ENCODE assay signal across 7 cellular contexts in the genomic region with DNA sequence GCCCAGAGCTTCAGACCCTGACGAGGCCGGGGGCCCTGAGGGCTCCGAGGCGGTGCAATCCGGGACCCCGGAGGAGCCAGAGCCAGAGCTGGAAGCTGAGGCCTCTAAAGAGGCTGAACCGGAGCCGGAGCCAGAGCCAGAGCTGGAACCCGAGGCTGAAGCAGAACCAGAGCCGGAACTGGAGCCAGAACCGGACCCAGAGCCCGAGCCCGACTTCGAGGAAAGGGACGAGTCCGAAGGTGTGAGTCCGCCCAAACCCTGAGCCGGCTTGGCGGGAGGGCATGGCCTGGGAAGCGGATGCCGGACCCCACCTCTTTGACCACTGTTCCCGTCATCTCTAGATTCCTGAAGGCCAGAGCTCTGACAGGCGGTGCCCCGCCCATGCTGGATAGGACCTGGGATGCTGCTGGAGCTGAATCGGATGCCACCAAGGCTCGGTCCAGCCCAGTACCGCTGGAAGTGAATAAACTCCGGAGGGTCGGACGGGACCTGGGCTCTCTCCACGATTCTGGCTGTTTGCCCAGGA. TPM values are rescaled to one million over a fixed set of nuclear protein-coding genes. Genes with fewer than 3 reads are reported as not detected.
DNase-seq lines count a peak whose midpoint lies in the region; ATAC-seq and TF ChIP-seq lines count a peak whose summit lies in the region.
"Had no signal": no experiment of that assay in that cellular context is flagged by ENCODE, and none has a peak within 500 bp of the region (broad histone marks: within the 10 kb centered on the region; RNA-seq: fewer than 3 reads in every experiment).

No MANE protein-coding gene starts in this region.

- peak overlapping the region; percentile 88 for H3K4me2 ChIP-seq in GM23338

- TF ChIP-seq CTCF in GM23338 (conservative IDR thresholded peaks at IDR 0.05; ENCODE audit: low read depth in 2 of 2) (no peak), body of pancreas (IDR thresholded peaks at IDR 0.05) (no peak), neural crest cell (conservative IDR thresholded peaks at IDR 0.05) (no peak)

- peaks cover 78% of the 10 kb centered on the region for H3K27me3 ChIP-seq in GM23338 (ENCODE audit: insufficient read depth)
- no peaks in the 10 kb centered on the region for H3K27me3 ChIP-seq in body of pancreas

- H3K4me1 ChIP-seq in GM23338 (ENCODE audit: insufficient read depth) (peaks cover 33% of the 10 kb centered on the region), body of pancreas (peaks cover 53% of the 10 kb centered on the region)

- H3K79me2 ChIP-seq in GM23338 (replicated peaks; ENCODE audit: insufficient read depth): no peaks in the 10 kb centered on the region

- H3K27ac ChIP-seq in GM23338 (ENCODE audit: low read depth) (no peak overlapping the region), body of pancreas (peak overlapping the region; percentile 76 to 94 (median 87))

- ATAC-seq in GM23338 (no peak; the same call in 2 of the 3 replicates), body of pancreas (no peak), GM19463 (IDR thresholded peaks at IDR 0.05; ENCODE audit: unreplicated experiment) (no peak)

- intact Hi-C loops in body of pancreas (cut with DNase I): no loop called here

- H3K36me3 ChIP-seq in GM23338 (ENCODE audit: insufficient read depth) (no peaks in the 10 kb centered on the region), body of pancreas (replicated peaks in 1 of 2; ENCODE audit: insufficient read depth in 1 of 2, low read depth in 2 of 2) (no peaks in the 10 kb centered on the region)

- H3K27me3 Mint-ChIP-seq in GM23338 (ENCODE audit: insufficient read depth, low read depth, poor library complexity) (peaks cover 82% of the 10 kb centered on the region), neural crest cell (ENCODE audit: low read depth) (peaks cover 64% of the 10 kb centered on the region)

- H3K36me3 Mint-ChIP-seq in GM23338 (ENCODE audit: low read depth) (peaks cover 3% of the 10 kb centered on the region; the same call in 2 of the 3 replicates), neural crest cell (ENCODE audit: low read depth) (peaks cover 2% of the 10 kb centered on the region)
- H3K36me3 Mint-ChIP-seq: activated naive CD4-positive, alpha-beta T cell treated with anti-CD3 and anti-CD28 coated beads, Interleukin-2, amount 50 U/mL, for 24 hours had no signal

- H3K27ac Mint-ChIP-seq in GM23338 (no peak overlapping the region), neural crest cell (ENCODE audit: unreplicated experiment) (no peak overlapping the region)
- H3K27ac Mint-ChIP-seq: activated naive CD4-positive, alpha-beta T cell treated with anti-CD3 and anti-CD28 coated beads, Interleukin-2, amount 50 U/mL, for 24 hours had no signal

- H3K9me3 Mint-ChIP-seq in GM23338 (no peaks in the 10 kb centered on the region; the same call in 1 of the 3 replicates), neural crest cell (no peaks in the 10 kb centered on the region)
- H3K9me3 Mint-ChIP-seq: activated naive CD4-positive, alpha-beta T cell treated with anti-CD3 and anti-CD28 coated beads, Interleukin-2, amount 50 U/mL, for 24 hours had no signal

- H3K4me1 Mint-ChIP-seq in GM23338 (peaks cover 34% of the 10 kb centered on the region), neural crest cell (peaks cover 35% of the 10 kb centered on the region)

- H4K20me1 ChIP-seq in GM23338 (replicated peaks; ENCODE audit: insufficient read depth): peaks cover 11% of the 10 kb centered on the region

- no peaks in the 10 kb centered on the region for H3K9me3 ChIP-seq in body of pancreas

- no peak for TF ChIP-seq POLR2A in body of pancreas (IDR thresholded peaks at IDR 0.05)

- WGBS in body of pancreas, 2 donors: 57 to 94% methylated on average over 10 to 31 of the region's 31 CpGs

- peak overlapping the region; percentile 63 for H3K4me3 ChIP-seq in GM23338
- no peak overlapping the region for H3K4me3 ChIP-seq in body of pancreas

- peak overlapping the region; percentile 76; the same call in 2 of the 3 replicates for H3K4me3 Mint-ChIP-seq in GM23338
- peak overlapping the region; percentile 54 for H3K4me3 Mint-ChIP-seq in neural crest cell

- H3F3A ChIP-seq in GM23338 (replicated peaks; ENCODE audit: low read depth): peaks cover 23% of the 10 kb centered on the region; the same call in 1 of the 2 replicates

- H2AFZ ChIP-seq in GM23338: peak overlapping the region; percentile 81; the same call in 1 of the 2 replicates

- DNase-seq in GM23338 (ENCODE audit: low spot score): no peak
- DNase-seq in body of pancreas: no peak
- no peak for DNase-seq in neural crest cell (ENCODE audit: low read depth, low spot score)
- no peak for DNase-seq in kidney tubule cell (ENCODE audit: low spot score)
- no peak for DNase-seq in DMS53 (lab: John Stamatoyannopoulos, UW)

- H3K9me2 ChIP-seq in GM23338 (ENCODE audit: insufficient read depth): no peaks in the 10 kb centered on the region

TF ChIP-seq in GM23338, 12 proteins besides CTCF, POLR2A, EP300 and RAD21:
- TF ChIP-seq, protein P1, sequence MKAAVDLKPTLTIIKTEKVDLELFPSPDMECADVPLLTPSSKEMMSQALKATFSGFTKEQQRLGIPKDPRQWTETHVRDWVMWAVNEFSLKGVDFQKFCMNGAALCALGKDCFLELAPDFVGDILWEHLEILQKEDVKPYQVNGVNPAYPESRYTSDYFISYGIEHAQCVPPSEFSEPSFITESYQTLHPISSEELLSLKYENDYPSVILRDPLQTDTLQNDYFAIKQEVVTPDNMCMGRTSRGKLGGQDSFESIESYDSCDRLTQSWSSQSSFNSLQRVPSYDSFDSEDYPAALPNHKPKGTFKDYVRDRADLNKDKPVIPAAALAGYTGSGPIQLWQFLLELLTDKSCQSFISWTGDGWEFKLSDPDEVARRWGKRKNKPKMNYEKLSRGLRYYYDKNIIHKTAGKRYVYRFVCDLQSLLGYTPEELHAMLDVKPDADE (IDR thresholded peaks at IDR 0.05): no peak; the same call in 1 of the 2 replicates
- TF ChIP-seq EZH2 (IDR thresholded peaks at IDR 0.05; ENCODE audit: low read depth, unreplicated experiment): peak; percentile 64

RNA-seq across cellular contexts. Expression of gene NOL3, which starts 4.4 kb away (rescaled TPM):
- 0.27 and 3.3 TPM in 2 replicates for total RNA-seq in GM23338 (2014; rRNA removed; shearing (Covaris generic))
- 2.7 and 4.0 TPM in 2 replicates for polyA plus RNA-seq in GM23338 (2016; fragmentation: Nextera tagmentation; extraction: Ambion mirVana)
- total RNA-seq in body of pancreas: 10 to 100 TPM; 51.1 to 78.8 TPM
- total RNA-seq in neural crest cell: 4.5 and 5.8 TPM in 2 replicates

RNA-seq across cellular contexts. Expression of gene MATCAP1, which starts 9.0 kb away (rescaled TPM):
- total RNA-seq in GM23338 (2014; rRNA removed; shearing (Covaris generic)): 22.7 and 23.1 TPM in 2 replicates
- polyA plus RNA-seq in GM23338 (2016; fragmentation: Nextera tagmentation; extraction: Ambion mirVana): 9.5 and 13.3 TPM in 2 replicates
- total RNA-seq in body of pancreas (10 to 100 TPM; 11.9 to 31.6 TPM), neural crest cell (90.9 and 97.7 TPM in 2 replicates)

RNA-seq across cellular contexts. Expression of gene HSF4, which starts 10.2 kb away (rescaled TPM):
- 1.3 TPM in 1 of 2 replicates, not detected in the other for total RNA-seq in GM23338 (2014; rRNA removed; shearing (Covaris generic))
- polyA plus RNA-seq in GM23338 (2016; fragmentation: Nextera tagmentation; extraction: Ambion mirVana): 0.19 TPM in 1 of 2 replicates, not detected in the other
- total RNA-seq in body of pancreas (100 to 1,000 TPM in 1 of 2 donors, 10 to 100 TPM in 1; 76.8 to 352 TPM), neural crest cell (1.3 TPM in 1 of 2 replicates, not detected in the other)

RNA-seq across cellular contexts. Expression of gene FBXL8, which starts 15.0 kb away (rescaled TPM):
- not detected in 2 replicates for total RNA-seq in GM23338 (2014; rRNA removed; shearing (Covaris generic))
- 0.26 TPM in 1 of 2 replicates, not detected in the other for polyA plus RNA-seq in GM23338 (2016; fragmentation: Nextera tagmentation; extraction: Ambion mirVana)
- 100 to 1,000 TPM in 1 of 2 donors, 10 to 100 TPM in 1; 73.9 to 104 TPM for total RNA-seq in body of pancreas
- 0.44 TPM in 1 of 2 replicates, not detected in the other for total RNA-seq in neural crest cell

RNA-seq across cellular contexts. Expression of gene TRADD, which starts 15.1 kb away (rescaled TPM):
- 0.42 TPM in 1 of 2 replicates, not detected in the other for total RNA-seq in GM23338 (2014; rRNA removed; shearing (Covaris generic))
- polyA plus RNA-seq in GM23338 (2016; fragmentation: Nextera tagmentation; extraction: Ambion mirVana): 0.50 and 0.55 TPM in 2 replicates
- total RNA-seq in body of pancreas (10 to 100 TPM; 25.7 to 25.9 TPM), neural crest cell (0.68 and 0.70 TPM in 2 replicates)

Comparison
In these comparisons a context has a peak if more than half of its experiments do, and no peak if none do; other contexts are left out.
1. RNA of gene HSF4, which starts 10.2 kb away (total RNA-seq): 76.8 to 352 TPM in body of pancreas; 1.3 TPM in neural crest cell and 1.3 TPM in GM23338; every median in the first group is over 10 times any median in the second.